Comparison of ENCODE assay signal across 16 cellular contexts in genomic region chr1:200337831-200338230, GRCh38.
DNase-seq lines count a peak whose midpoint lies in the region; ATAC-seq and TF ChIP-seq lines count a peak whose summit lies in the region.
"Had no signal": no experiment of that assay in that cellular context is flagged by ENCODE, and none has a peak within 500 bp of the region (broad histone marks: within the 10 kb centered on the region; RNA-seq: fewer than 3 reads in every experiment).

No MANE protein-coding gene starts in this region.

- ATAC-seq in GM19351 (IDR thresholded peaks at IDR 0.05; ENCODE audit: unreplicated experiment) (peak; percentile 42), HG03097 (IDR thresholded peaks at IDR 0.05; ENCODE audit: low FRiP score, unreplicated experiment) (no peak)
- ATAC-seq in activated CD8-positive, alpha-beta T cell treated with anti-CD3 and anti-CD28 coated beads, Interleukin-2, amount 10 ng/mL, durations not matched to agents 7 days and 5 days = peak; percentile 33
- no peak for ATAC-seq in stimulated activated effector memory CD8-positive, alpha-beta T cell treated with anti-CD3 and anti-CD28 coated beads, Interleukin-12 subunit alpha, Interleukin-12 subunit beta, amount 100 ng/mL, for 72 hours

- no peak overlapping the region for H3K4me3 ChIP-seq in HUES48 (ENCODE audit: low read depth, low read length)
- no peak overlapping the region for H3K4me3 ChIP-seq in left ventricle myocardium inferior
- H3K4me3 ChIP-seq: dorsolateral prefrontal cortex, hepatocyte had no signal

- CTCF ChIA-PET in activated CD8-positive, alpha-beta T cell treated with anti-CD3 and anti-CD28 coated beads, Interleukin-2, amount 10 ng/mL, durations not matched to agents 7 days and 5 days (lab: Charles Lee) = interaction anchor here (0.9 to 1.6 kb wide), 3 partner anchors 31 to 34 kb away, joined by 3 to 4 read pairs (median 4); no protein-coding TSS in a partner anchor

- no peak overlapping the region for H3K9ac ChIP-seq in HUES48 (ENCODE audit: low read depth, low read length)
- H3K9ac ChIP-seq: SK-N-SH had no signal

- no peaks in the 10 kb centered on the region for H3K27me3 ChIP-seq in HUES48 (ENCODE audit: control insufficient read depth, insufficient read depth, low read length)
- H3K27me3 ChIP-seq in left ventricle myocardium inferior (ENCODE audit: low read depth) = no peaks in the 10 kb centered on the region
- H3K27me3 ChIP-seq: dorsolateral prefrontal cortex, hepatocyte had no signal

- peak overlapping the region; percentile 68 for H3K27ac Mint-ChIP-seq in activated CD8-positive, alpha-beta T cell treated with anti-CD3 and anti-CD28 coated beads, Interleukin-2, amount 10 ng/mL, durations not matched to agents 7 days and 5 days
- peak overlapping the region; percentile 55 for H3K27ac Mint-ChIP-seq in stimulated activated effector memory CD8-positive, alpha-beta T cell treated with anti-CD3 and anti-CD28 coated beads, Interleukin-12 subunit alpha, Interleukin-12 subunit beta, amount 100 ng/mL, for 72 hours
- H3K27ac Mint-ChIP-seq: brain had no signal

- H3K27ac ChIP-seq in HUES48 (ENCODE audit: low read depth, low read length) (peak overlapping the region; percentile 82), left ventricle myocardium inferior (replicated peaks) (no peak overlapping the region)
- H3K27ac ChIP-seq: dorsolateral prefrontal cortex, hepatocyte had no signal

- POLR2A ChIA-PET in activated CD8-positive, alpha-beta T cell treated with anti-CD3 and anti-CD28 coated beads, Interleukin-2, amount 10 ng/mL, durations not matched to agents 7 days and 5 days (lab: Charles Lee) = no interaction called here

- peaks cover 25% of the 10 kb centered on the region for H3K4me1 Mint-ChIP-seq in activated CD8-positive, alpha-beta T cell treated with anti-CD3 and anti-CD28 coated beads, Interleukin-2, amount 10 ng/mL, durations not matched to agents 7 days and 5 days (ENCODE audit: low read depth)
- peaks cover 10% of the 10 kb centered on the region for H3K4me1 Mint-ChIP-seq in stimulated activated effector memory CD8-positive, alpha-beta T cell treated with anti-CD3 and anti-CD28 coated beads, Interleukin-12 subunit alpha, Interleukin-12 subunit beta, amount 100 ng/mL, for 72 hours
- H3K4me1 Mint-ChIP-seq: brain had no signal

- peak overlapping the region; percentile 30 for H3K4me3 Mint-ChIP-seq in activated CD8-positive, alpha-beta T cell treated with anti-CD3 and anti-CD28 coated beads, Interleukin-2, amount 10 ng/mL, durations not matched to agents 7 days and 5 days
- H3K4me3 Mint-ChIP-seq in stimulated activated effector memory CD8-positive, alpha-beta T cell treated with anti-CD3 and anti-CD28 coated beads, Interleukin-12 subunit alpha, Interleukin-12 subunit beta, amount 100 ng/mL, for 72 hours = no peak overlapping the region
- H3K4me3 Mint-ChIP-seq: brain, CD14-positive monocyte had no signal

- H3K4me1 ChIP-seq in HUES48 (ENCODE audit: control insufficient read depth, insufficient read depth, low read length) (peaks cover 23% of the 10 kb centered on the region), left ventricle myocardium inferior (peaks cover 10% of the 10 kb centered on the region)

- no peaks in the 10 kb centered on the region for H3K9me3 Mint-ChIP-seq in activated CD8-positive, alpha-beta T cell treated with anti-CD3 and anti-CD28 coated beads, Interleukin-2, amount 10 ng/mL, durations not matched to agents 7 days and 5 days (ENCODE audit: insufficient read depth)
- H3K9me3 Mint-ChIP-seq in stimulated activated effector memory CD8-positive, alpha-beta T cell treated with anti-CD3 and anti-CD28 coated beads, Interleukin-12 subunit alpha, Interleukin-12 subunit beta, amount 100 ng/mL, for 72 hours = no peaks in the 10 kb centered on the region
- H3K9me3 Mint-ChIP-seq: CD14-positive monocyte had no signal

- H3K36me3 ChIP-seq in HUES48 (ENCODE audit: control insufficient read depth, insufficient read depth, low read length) = no peaks in the 10 kb centered on the region
- no peaks in the 10 kb centered on the region for H3K36me3 ChIP-seq in left ventricle myocardium inferior

- H3K27me3 Mint-ChIP-seq in activated CD8-positive, alpha-beta T cell treated with anti-CD3 and anti-CD28 coated beads, Interleukin-2, amount 10 ng/mL, durations not matched to agents 7 days and 5 days (ENCODE audit: low read depth) = peaks cover 3% of the 10 kb centered on the region

- H3K36me3 Mint-ChIP-seq in activated CD8-positive, alpha-beta T cell treated with anti-CD3 and anti-CD28 coated beads, Interleukin-2, amount 10 ng/mL, durations not matched to agents 7 days and 5 days (ENCODE audit: low read depth) = no peaks in the 10 kb centered on the region
- H3K36me3 Mint-ChIP-seq in stimulated activated effector memory CD8-positive, alpha-beta T cell treated with anti-CD3 and anti-CD28 coated beads, Interleukin-12 subunit alpha, Interleukin-12 subunit beta, amount 100 ng/mL, for 72 hours = no peaks in the 10 kb centered on the region
- H3K36me3 Mint-ChIP-seq: brain, CD14-positive monocyte had no signal

- H3K9me3 ChIP-seq in HUES48 (ENCODE audit: control insufficient read depth, insufficient read depth, low read length) (no peaks in the 10 kb centered on the region), left ventricle myocardium inferior (replicated peaks) (no peaks in the 10 kb centered on the region)
- H3K9me3 ChIP-seq: SK-N-SH had no signal

- intact Hi-C loops in left ventricle myocardium inferior (cut with micrococcal nuclease) = no loop called here

- no peak for TF ChIP-seq CTCF in left ventricle myocardium inferior (IDR thresholded peaks at IDR 0.05; ENCODE audit: borderline replicate concordance)

- no peak for DNase-seq in activated CD8-positive, alpha-beta T cell treated with anti-CD3 and anti-CD28 coated beads, Interleukin-2, amount 10 ng/mL, durations not matched to agents 7 days and 5 days
- no peak for DNase-seq in stimulated activated effector memory CD8-positive, alpha-beta T cell treated with anti-CD3 and anti-CD28 coated beads, Interleukin-12 subunit alpha, Interleukin-12 subunit beta, amount 100 ng/mL, for 72 hours (ENCODE audit: low spot score in 2 of 2)
- DNase-seq in NCI-H748 (lab: John Stamatoyannopoulos, UW; ENCODE audit: unreplicated experiment) (no peak), left ventricle myocardium inferior (no peak)
- DNase-seq: activated gamma-delta T cell; dorsolateral prefrontal cortex; NCI-H2227 treated with DMSO at 0.1 percent for 48 hours; posterior cingulate gyrus; SK-N-SH; stimulated activated CD4-positive, alpha-beta T cell treated with anti-CD3 and anti-CD28 coated beads, Interleukin-12 subunit alpha, Interleukin-12 subunit beta, amount 100 ng/mL, for 4 hours had no signal

Comparison
In these comparisons a context has a peak if more than half of its experiments do, and no peak if none do; other contexts are left out.
1. ATAC-seq: peak in GM19351 (single experiment) and activated CD8-positive, alpha-beta T cell treated with anti-CD3 and anti-CD28 coated beads, Interleukin-2, amount 10 ng/mL, durations not matched to agents 7 days and 5 days (single experiment); none in stimulated activated effector memory CD8-positive, alpha-beta T cell treated with anti-CD3 and anti-CD28 coated beads, Interleukin-12 subunit alpha, Interleukin-12 subunit beta, amount 100 ng/mL, for 72 hours (single experiment) and HG03097 (single experiment).